Comparison of ENCODE assay signal across 2 cellular contexts in genomic region chr17:35963663-35964062, GRCh38.
A peak's percentile ranks its signal among the peaks of the same experiment; 100 is the strongest.
TF ChIP-seq lines count a peak whose summit lies in the region.

No MANE protein-coding gene starts in this region.

TF ChIP-seq in A549, 52 proteins besides CTCF, POLR2A, EP300 and RAD21:
- TF ChIP-seq MAFK (IDR thresholded peaks at IDR 0.05; ENCODE audit: partially characterized antibody) (peak; percentile 65), REST (IDR thresholded peaks at IDR 0.05) (no peak), POLR2AphosphoS2 (conservative IDR thresholded peaks at IDR 0.05; ENCODE audit: low read length) (no peak)

TF ChIP-seq in K562, 482 proteins besides CTCF, POLR2A, EP300 and RAD21:
- TF ChIP-seq C11orf30 (IDR thresholded peaks at IDR 0.05; ENCODE audit: low read depth) (peak; percentile 53; the same call in 1 of the 2 replicates), USF1 (CRISPR knock-in tag; IDR thresholded peaks at IDR 0.05) (no peak), CREB5 (CRISPR knock-in tag; IDR thresholded peaks at IDR 0.05) (no peak), ZNF316 (IDR thresholded peaks at IDR 0.05) (peak; percentile 68), MAFG (tag; conservative IDR thresholded peaks at IDR 0.05) (peak; percentile 28; the same call in 1 of the 2 replicates)
